Comparison of ENCODE assay signal across 8 cellular contexts in genomic region chr6:43171284-43172126, GRCh38. TPM values are rescaled to one million over a fixed set of nuclear protein-coding genes. Genes with fewer than 3 reads are reported as not detected.
DNase-seq lines count a peak whose midpoint lies in the region; ATAC-seq and TF ChIP-seq lines count a peak whose summit lies in the region.

No MANE protein-coding gene starts in this region.

- CTCF ChIA-PET in AG04450 (lab: Charles Lee), result interaction anchor here (0.6 to 1.1 kb wide), 3 partner anchors 7 to 14 kb away, joined by 3 to 5 read pairs (median 3); no protein-coding TSS in a partner anchor

- H3K4me3 ChIP-seq in AG04450 (ENCODE audit: low read depth, low read length) (peak overlapping the region; percentile 94), muscle layer of colon (ENCODE audit: low read depth in 1 of 2, low read length in 2 of 2) (peak overlapping the region; percentile 88 to 99), urinary bladder (ENCODE audit: low read depth, low read length) (peak overlapping the region; percentile 93)

- H3K4me1 ChIP-seq in muscle layer of colon (ENCODE audit: insufficient read depth, low read length) (peaks cover 33% of the 10 kb centered on the region), urinary bladder (ENCODE audit: insufficient read depth) (no peaks in the 10 kb centered on the region)

- ATAC-seq in GM18858 (IDR thresholded peaks at IDR 0.05; ENCODE audit: unreplicated experiment) (peak; percentile 26), HG03045 (IDR thresholded peaks at IDR 0.05; ENCODE audit: unreplicated experiment) (peak; percentile 27)

- H3K36me3 ChIP-seq in muscle layer of colon (ENCODE audit: insufficient read depth, low read length) (peaks cover 22% of the 10 kb centered on the region), urinary bladder (ENCODE audit: insufficient read depth) (no peaks in the 10 kb centered on the region)

- POLR2A ChIA-PET in AG04450 (lab: Yijun Ruan, JAX), result interaction anchor here (0.6 to 0.9 kb wide), 2 partner anchors 96 to 118 kb away, joined by 3 read pairs; partner anchors contain the start of gene CUL7

- no peaks in the 10 kb centered on the region for H3K27me3 ChIP-seq in AG04450 (ENCODE audit: control insufficient read depth, insufficient read depth, low read length)
- no peaks in the 10 kb centered on the region for H3K27me3 ChIP-seq in muscle layer of colon (ENCODE audit: control insufficient read depth in 1 of 2, insufficient read depth in 2 of 2, low read length in 2 of 2)

- H3K9me3 ChIP-seq in AG04450 (ENCODE audit: control insufficient read depth, insufficient read depth, low read length) (no peaks in the 10 kb centered on the region), muscle layer of colon (ENCODE audit: low read length) (no peaks in the 10 kb centered on the region)

- TF ChIP-seq CTCF in AG04450 (IDR thresholded peaks at IDR 0.05; ENCODE audit: low read depth, low read length), result peak; percentile 42

- peak overlapping the region; percentile 97 for H3K27ac ChIP-seq in AG04450 (ENCODE audit: low read depth, low read length)
- peak overlapping the region; percentile 99 for H3K27ac ChIP-seq in muscle layer of colon (ENCODE audit: low read depth, low read length)
- H3K27ac ChIP-seq in urinary bladder (ENCODE audit: low read depth), result peak overlapping the region; percentile 97

- DNase-seq in AG04450 (ENCODE audit: low read depth, low spot score), result no peak
- peak; percentile 9 for DNase-seq in T-helper 22 cell (ENCODE audit: low read depth)
- DNase-seq in dermis blood vessel endothelial cell, result peak; percentile 30
- DNase-seq in cortex of kidney (lab: John Stamatoyannopoulos, UW), result no peak

- peak overlapping the region; percentile 98 for H3K9ac ChIP-seq in muscle layer of colon (ENCODE audit: low read length)

- under 1% methylated on average over 116 of the region's 116 CpGs for WGBS in urinary bladder

RNA-seq across cellular contexts. Expression of gene SRF, which starts 0.4 kb away (rescaled TPM):
- 36.8 and 48.5 TPM in 2 replicates for polyA plus RNA-seq in AG04450 (2011; rRNA removed)
- polyA minus RNA-seq in AG04450 (2011; rRNA and poly(A)+ RNA removed), result 41.4 and 58.1 TPM in 2 replicates
- total RNA-seq in dermis blood vessel endothelial cell, result 16.5 and 19.7 TPM in 2 replicates
- total RNA-seq in urinary bladder, result 19.2 TPM
- polyA plus RNA-seq in urinary bladder, result 116 TPM

RNA-seq across cellular contexts. Expression of gene CUL9, which starts 10.5 kb away (rescaled TPM):
- polyA plus RNA-seq in AG04450 (2011; rRNA removed) (11.5 and 11.8 TPM in 2 replicates), urinary bladder (23.5 TPM)
- polyA minus RNA-seq in AG04450 (2011; rRNA and poly(A)+ RNA removed), result 15.5 and 22.3 TPM in 2 replicates
- total RNA-seq in dermis blood vessel endothelial cell (25.9 and 33.8 TPM in 2 replicates), urinary bladder (20.6 TPM)

RNA-seq across cellular contexts. Expression of gene DNPH1, which starts 57.8 kb away (rescaled TPM):
- 36.9 and 42.4 TPM in 2 replicates for polyA plus RNA-seq in AG04450 (2011; rRNA removed)
- polyA minus RNA-seq in AG04450 (2011; rRNA and poly(A)+ RNA removed), result 8.8 and 8.9 TPM in 2 replicates
- 29.0 and 31.5 TPM in 2 replicates for total RNA-seq in dermis blood vessel endothelial cell
- 18.2 TPM for total RNA-seq in urinary bladder
- 108 TPM for polyA plus RNA-seq in urinary bladder

Comparison
In these comparisons a context has a peak if more than half of its experiments do, and no peak if none do; other contexts are left out.
1. DNase-seq: peak in T-helper 22 cell (single experiment) and dermis blood vessel endothelial cell (single experiment); none in AG04450 (single experiment) and cortex of kidney (single experiment).
2. Peak in every context shown above with its lines, with median percentiles within 50 percentile points of each other: H3K27ac ChIP-seq and H3K4me3 ChIP-seq.